21 cellular contexts compared by ENCODE assay signal in the genomic region with DNA sequence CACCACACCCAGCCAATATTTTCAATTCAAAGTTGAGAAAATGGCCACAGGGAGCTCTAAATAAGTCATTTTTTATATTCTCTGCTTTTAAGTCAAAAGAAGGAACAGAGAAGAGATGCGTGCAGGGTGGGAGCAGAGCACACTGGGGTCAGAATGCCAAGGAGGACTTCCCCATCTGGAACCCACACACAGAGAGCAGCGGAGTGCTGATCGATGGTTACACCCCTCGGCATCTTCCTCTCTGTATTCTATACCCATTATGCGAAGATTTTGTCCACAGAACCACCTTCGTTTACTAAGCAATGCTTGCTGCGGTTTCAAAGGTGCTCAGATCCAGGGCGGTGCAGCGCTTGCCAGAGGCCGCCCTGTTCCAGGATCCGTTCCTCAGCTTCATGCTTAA.
DNase-seq lines count a peak whose midpoint lies in the region; ATAC-seq and TF ChIP-seq lines count a peak whose summit lies in the region.
"Had no signal": no experiment of that assay in that cellular context is flagged by ENCODE, and none has a peak within 500 bp of the region (broad histone marks: within the 10 kb centered on the region; RNA-seq: fewer than 3 reads in every experiment).

No MANE protein-coding gene starts in this region.

- H3K4me1 ChIP-seq in thyroid gland: no peaks in the 10 kb centered on the region
- H3K4me1 ChIP-seq: BLaER1 had no signal

- no peak overlapping the region for H3K4me3 Mint-ChIP-seq in activated CD8-positive, alpha-beta memory T cell treated with anti-CD3 and anti-CD28 coated beads, Interleukin-2, amount 10 ng/mL, durations not matched to agents 7 days and 5 days
- H3K4me3 Mint-ChIP-seq in dendritic cell treated with granulocyte-macrophage colony-stimulating factor and Interleukin-4, amounts not matched to agents 40 ng/mL and 50 ng/mL, for 4 days: no peak overlapping the region
- no peak overlapping the region for H3K4me3 Mint-ChIP-seq in neural crest cell
- H3K4me3 Mint-ChIP-seq: B cell; CD4-positive, alpha-beta T cell; CD8-positive, alpha-beta memory T cell; GM23338; H9 had no signal

- H3K9me3 ChIP-seq in thyroid gland: no peaks in the 10 kb centered on the region
- H3K9me3 ChIP-seq: BLaER1 had no signal

- H3K4me3 ChIP-seq in thyroid gland (replicated peaks in 1 of 3): no peak overlapping the region
- H3K4me3 ChIP-seq: BLaER1, GM23338 had no signal

- WGBS in thyroid gland, 2 donors: 97 to 99% methylated on average over 11 of the region's 11 CpGs

- no peaks in the 10 kb centered on the region for H3K9me3 Mint-ChIP-seq in activated CD8-positive, alpha-beta memory T cell treated with anti-CD3 and anti-CD28 coated beads, Interleukin-2, amount 10 ng/mL, durations not matched to agents 7 days and 5 days (ENCODE audit: low read depth)
- H3K9me3 Mint-ChIP-seq in dendritic cell treated with granulocyte-macrophage colony-stimulating factor and Interleukin-4, amounts not matched to agents 40 ng/mL and 50 ng/mL, for 4 days: no peaks in the 10 kb centered on the region
- H3K9me3 Mint-ChIP-seq in neural crest cell: no peaks in the 10 kb centered on the region
- H3K9me3 Mint-ChIP-seq: CD4-positive, alpha-beta T cell; CD8-positive, alpha-beta memory T cell; GM23338; H9 had no signal

- H3K4me1 Mint-ChIP-seq in activated CD8-positive, alpha-beta memory T cell treated with anti-CD3 and anti-CD28 coated beads, Interleukin-2, amount 10 ng/mL, durations not matched to agents 7 days and 5 days: peaks cover 4% of the 10 kb centered on the region
- peaks cover 42% of the 10 kb centered on the region for H3K4me1 Mint-ChIP-seq in dendritic cell treated with granulocyte-macrophage colony-stimulating factor and Interleukin-4, amounts not matched to agents 40 ng/mL and 50 ng/mL, for 4 days (ENCODE audit: low read depth)
- H3K4me1 Mint-ChIP-seq in neural crest cell: peaks cover 4% of the 10 kb centered on the region
- H3K4me1 Mint-ChIP-seq: GM23338 had no signal

- ATAC-seq in activated CD8-positive, alpha-beta memory T cell treated with anti-CD3 and anti-CD28 coated beads, Interleukin-2, amount 10 ng/mL, durations not matched to agents 7 days and 5 days: no peak
- ATAC-seq: GM23338, HCT116 had no signal

- H3K27ac ChIP-seq in thyroid gland: no peak overlapping the region
- H3K27ac ChIP-seq: 22Rv1, BLaER1, C4-2B had no signal

- H3K27ac Mint-ChIP-seq in activated CD8-positive, alpha-beta memory T cell treated with anti-CD3 and anti-CD28 coated beads, Interleukin-2, amount 10 ng/mL, durations not matched to agents 7 days and 5 days: no peak overlapping the region
- H3K27ac Mint-ChIP-seq in dendritic cell treated with granulocyte-macrophage colony-stimulating factor and Interleukin-4, amounts not matched to agents 40 ng/mL and 50 ng/mL, for 4 days: peak overlapping the region; percentile 57
- peak overlapping the region; percentile 88 for H3K27ac Mint-ChIP-seq in neural crest cell (ENCODE audit: unreplicated experiment)
- H3K27ac Mint-ChIP-seq: B cell; CD4-positive, alpha-beta T cell; GM23338; H9 had no signal

- no peaks in the 10 kb centered on the region for H3K36me3 ChIP-seq in thyroid gland

- intact Hi-C loops in dendritic cell treated with granulocyte-macrophage colony-stimulating factor and Interleukin-4, amounts not matched to agents 40 ng/mL and 50 ng/mL, for 4 days (cut with micrococcal nuclease): no loop called here
- intact Hi-C loops in thyroid gland (cut with DNase I): no loop called here

- H3K27me3 ChIP-seq in thyroid gland: no peaks in the 10 kb centered on the region
- H3K27me3 ChIP-seq: BLaER1 had no signal

- no peaks in the 10 kb centered on the region for H3K27me3 Mint-ChIP-seq in activated CD8-positive, alpha-beta memory T cell treated with anti-CD3 and anti-CD28 coated beads, Interleukin-2, amount 10 ng/mL, durations not matched to agents 7 days and 5 days
- no peaks in the 10 kb centered on the region for H3K27me3 Mint-ChIP-seq in dendritic cell treated with granulocyte-macrophage colony-stimulating factor and Interleukin-4, amounts not matched to agents 40 ng/mL and 50 ng/mL, for 4 days
- H3K27me3 Mint-ChIP-seq in neural crest cell (ENCODE audit: low read depth): no peaks in the 10 kb centered on the region
- H3K27me3 Mint-ChIP-seq: B cell; CD4-positive, alpha-beta T cell had no signal

- peak; percentile 3 for DNase-seq in activated CD8-positive, alpha-beta memory T cell treated with anti-CD3 and anti-CD28 coated beads for 24 hours
- no peak for DNase-seq in activated CD8-positive, alpha-beta memory T cell treated with anti-CD3 and anti-CD28 coated beads, Interleukin-2, amount 10 ng/mL, durations not matched to agents 7 days and 5 days
- DNase-seq in neural crest cell (ENCODE audit: low read depth, low spot score): no peak
- no peak for DNase-seq in midbrain (lab: John Stamatoyannopoulos, UW)
- DNase-seq in NCI-H1092 (lab: John Stamatoyannopoulos, UW): no peak
- DNase-seq in thyroid gland: no peak
- no peak for DNase-seq in glomerular visceral epithelial cell (ENCODE audit: extremely low spot score)
- DNase-seq: Calu3; CD4-positive, alpha-beta T cell; CD8-positive, alpha-beta memory T cell; DMS53; DMS79 treated with DMSO at 0.1 percent for 48 hours; GF-D8; H9 had no signal

- CTCF ChIA-PET in activated CD8-positive, alpha-beta memory T cell treated with anti-CD3 and anti-CD28 coated beads, Interleukin-2, amount 10 ng/mL, durations not matched to agents 7 days and 5 days (lab: Charles Lee): no interaction called here

- no peak for TF ChIP-seq POLR2A in thyroid gland (IDR thresholded peaks at IDR 0.05)

- no peaks in the 10 kb centered on the region for H3K36me3 Mint-ChIP-seq in activated CD8-positive, alpha-beta memory T cell treated with anti-CD3 and anti-CD28 coated beads, Interleukin-2, amount 10 ng/mL, durations not matched to agents 7 days and 5 days
- H3K36me3 Mint-ChIP-seq in dendritic cell treated with granulocyte-macrophage colony-stimulating factor and Interleukin-4, amounts not matched to agents 40 ng/mL and 50 ng/mL, for 4 days (ENCODE audit: low read depth): peaks cover 52% of the 10 kb centered on the region
- no peaks in the 10 kb centered on the region for H3K36me3 Mint-ChIP-seq in neural crest cell (ENCODE audit: low read depth)

- TF ChIP-seq CTCF in neural crest cell (conservative IDR thresholded peaks at IDR 0.05) (no peak), thyroid gland (IDR thresholded peaks at IDR 0.05) (no peak)
